Comparison of ENCODE assay signal across 1 cellular context in the genomic region with DNA sequence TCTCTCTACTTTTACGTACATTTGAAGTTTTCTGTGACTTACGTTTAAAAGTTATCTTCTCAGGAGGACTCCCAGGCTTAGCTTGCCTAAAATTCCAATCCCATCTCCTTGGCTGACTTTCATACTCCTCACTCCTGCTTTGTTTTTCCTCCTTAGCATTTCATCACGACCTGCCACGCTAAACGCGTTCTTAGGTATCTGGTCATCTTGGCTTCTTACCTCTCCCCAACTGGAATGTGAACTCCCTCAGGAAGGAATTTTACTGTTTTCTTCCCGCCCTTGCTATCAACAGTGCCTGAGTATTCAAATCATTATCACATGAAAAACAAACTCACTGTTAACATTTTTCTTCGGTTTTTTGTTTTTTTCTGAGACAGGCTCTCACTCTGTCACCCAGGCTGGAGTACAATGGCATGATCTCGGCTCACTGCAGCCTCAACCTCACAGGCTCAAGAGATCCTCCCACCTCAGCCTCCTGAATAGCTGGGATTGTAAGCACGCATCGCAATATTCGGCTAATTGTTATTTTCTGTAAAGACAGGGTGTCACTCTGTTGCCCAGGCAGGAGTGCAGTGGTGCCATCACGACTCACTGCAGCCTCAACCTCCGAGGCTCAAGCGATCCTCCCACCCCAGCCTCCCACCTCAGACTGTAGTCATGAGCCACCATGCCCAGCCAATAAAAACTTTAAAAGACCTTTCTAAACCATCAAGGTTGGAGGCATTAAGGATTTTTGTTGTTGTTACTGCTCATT.
TF ChIP-seq lines count a peak whose summit lies in the region.

No MANE protein-coding gene starts in this region.

TF ChIP-seq in IMR-90, 13 proteins besides CTCF, POLR2A, EP300 and RAD21:
- TF ChIP-seq MXI1 (IDR thresholded peaks at IDR 0.05; ENCODE audit: borderline replicate concordance, low read depth, low read length) (no peak), CEBPB (IDR thresholded peaks at IDR 0.05; ENCODE audit: low read depth, low read length) (peak; percentile 50)
